ENCODE assay signal across 1 cellular context in the genomic region with DNA sequence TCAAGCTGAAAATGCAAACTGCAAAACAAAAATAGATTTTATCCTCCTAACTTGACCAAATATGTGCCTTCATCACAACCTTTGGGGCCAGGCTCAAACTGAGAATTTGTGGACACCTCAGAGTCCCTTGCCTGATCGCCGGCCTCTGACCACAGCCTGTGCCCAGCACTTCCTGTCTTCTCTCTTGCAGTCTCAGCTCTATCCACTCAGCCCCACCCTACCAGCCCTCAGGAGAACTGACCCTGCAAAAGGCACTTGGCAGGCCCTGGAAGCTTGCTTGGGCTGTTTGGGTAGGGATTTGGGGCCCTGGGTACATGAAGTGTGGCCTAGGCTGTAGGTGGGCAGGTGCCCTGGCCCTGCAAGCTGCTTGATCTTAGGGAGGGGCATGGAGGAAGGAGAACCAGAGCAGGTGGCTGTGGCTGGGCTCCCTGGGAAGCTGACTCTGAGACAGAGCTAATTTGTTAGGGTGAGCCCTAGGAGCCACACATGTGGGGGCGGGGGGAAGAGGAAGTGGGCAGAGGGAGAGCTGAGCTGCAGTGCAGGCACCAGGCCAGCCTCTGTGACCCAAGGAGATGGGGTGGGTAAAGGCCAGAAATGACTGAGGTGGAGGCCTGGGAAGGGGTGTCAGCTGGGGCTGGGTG.
TF ChIP-seq lines count a peak whose summit lies in the region.

No MANE protein-coding gene starts in this region.

TF ChIP-seq in IMR-90, 13 proteins besides CTCF, POLR2A, EP300 and RAD21:
- TF ChIP-seq, protein P1, sequence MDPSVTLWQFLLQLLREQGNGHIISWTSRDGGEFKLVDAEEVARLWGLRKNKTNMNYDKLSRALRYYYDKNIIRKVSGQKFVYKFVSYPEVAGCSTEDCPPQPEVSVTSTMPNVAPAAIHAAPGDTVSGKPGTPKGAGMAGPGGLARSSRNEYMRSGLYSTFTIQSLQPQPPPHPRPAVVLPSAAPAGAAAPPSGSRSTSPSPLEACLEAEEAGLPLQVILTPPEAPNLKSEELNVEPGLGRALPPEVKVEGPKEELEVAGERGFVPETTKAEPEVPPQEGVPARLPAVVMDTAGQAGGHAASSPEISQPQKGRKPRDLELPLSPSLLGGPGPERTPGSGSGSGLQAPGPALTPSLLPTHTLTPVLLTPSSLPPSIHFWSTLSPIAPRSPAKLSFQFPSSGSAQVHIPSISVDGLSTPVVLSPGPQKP (IDR thresholded peaks at IDR 0.05; ENCODE audit: borderline replicate concordance, low read depth, low read length) = no peak
- no peak for TF ChIP-seq RCOR1 (IDR thresholded peaks at IDR 0.05; ENCODE audit: insufficient replicate concordance, low read length)
- no peak for TF ChIP-seq RFX5 (IDR thresholded peaks at IDR 0.05; ENCODE audit: low read depth, low read length)
- no peak for TF ChIP-seq MXI1 (IDR thresholded peaks at IDR 0.05; ENCODE audit: borderline replicate concordance, low read depth, low read length)
- no peak for TF ChIP-seq FOS (IDR thresholded peaks at IDR 0.05; ENCODE audit: low read depth, low read length)
- no peak for TF ChIP-seq MAZ (IDR thresholded peaks at IDR 0.05; ENCODE audit: borderline replicate concordance, low read depth, low read length)
- TF ChIP-seq BHLHE40 (IDR thresholded peaks at IDR 0.05; ENCODE audit: low read depth, low read length) = no peak
- TF ChIP-seq SMC3 (IDR thresholded peaks at IDR 0.05; ENCODE audit: low read depth, low read length) = no peak
- no peak for TF ChIP-seq CEBPB (IDR thresholded peaks at IDR 0.05; ENCODE audit: low read depth, low read length)
- TF ChIP-seq CHD1 (IDR thresholded peaks at IDR 0.05; ENCODE audit: low read depth, low read length) = no peak
- TF ChIP-seq, protein P2, sequence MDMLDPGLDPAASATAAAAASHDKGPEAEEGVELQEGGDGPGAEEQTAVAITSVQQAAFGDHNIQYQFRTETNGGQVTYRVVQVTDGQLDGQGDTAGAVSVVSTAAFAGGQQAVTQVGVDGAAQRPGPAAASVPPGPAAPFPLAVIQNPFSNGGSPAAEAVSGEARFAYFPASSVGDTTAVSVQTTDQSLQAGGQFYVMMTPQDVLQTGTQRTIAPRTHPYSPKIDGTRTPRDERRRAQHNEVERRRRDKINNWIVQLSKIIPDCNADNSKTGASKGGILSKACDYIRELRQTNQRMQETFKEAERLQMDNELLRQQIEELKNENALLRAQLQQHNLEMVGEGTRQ (IDR thresholded peaks at IDR 0.05; ENCODE audit: low read depth, low read length) = no peak
